In the genomic region with DNA sequence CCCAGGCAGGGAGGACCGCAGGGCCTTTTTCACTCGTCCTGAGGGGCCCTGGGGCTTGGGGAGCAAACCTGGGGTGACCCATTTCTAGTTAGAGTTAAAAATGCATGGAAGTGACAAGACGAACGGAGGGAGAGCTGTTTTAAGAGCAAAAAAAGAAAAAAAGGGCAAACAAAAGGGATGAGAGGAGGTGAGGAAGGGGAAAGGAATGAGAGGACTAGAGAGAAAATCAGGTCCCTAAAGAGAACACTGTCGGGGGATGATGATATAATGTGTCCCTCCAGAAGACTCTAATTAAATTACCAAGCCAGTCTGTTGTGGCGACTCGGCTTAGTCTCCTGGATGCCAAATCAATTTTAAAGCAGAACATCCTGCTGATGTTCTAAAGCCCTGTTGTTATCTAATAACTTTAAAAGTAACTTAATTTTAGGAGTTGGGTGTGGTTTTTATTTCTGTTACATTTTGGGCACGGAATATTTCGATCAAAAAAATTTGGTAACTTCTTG, we compare ENCODE assay signal across 8 cellular contexts. TPM values are rescaled to one million over a fixed set of nuclear protein-coding genes. Genes with fewer than 3 reads are reported as not detected.
DNase-seq lines count a peak whose midpoint lies in the region; ATAC-seq and TF ChIP-seq lines count a peak whose summit lies in the region.

No MANE protein-coding gene starts in this region.

- H3K36me3 Mint-ChIP-seq in activated naive CD8-positive, alpha-beta T cell treated with anti-CD3 and anti-CD28 coated beads for 36 hours, result peaks cover 8% of the 10 kb centered on the region
- peaks cover 18% of the 10 kb centered on the region for H3K36me3 Mint-ChIP-seq in type B pancreatic cell

- peak overlapping the region; percentile 91 for H3K4me3 Mint-ChIP-seq in activated naive CD8-positive, alpha-beta T cell treated with anti-CD3 and anti-CD28 coated beads for 36 hours
- H3K4me3 Mint-ChIP-seq in type B pancreatic cell, result peak overlapping the region; percentile 95

- H3K36me3 ChIP-seq in heart left ventricle, result no peaks in the 10 kb centered on the region
- H3K36me3 ChIP-seq in liver (ENCODE audit: control insufficient read depth in 4 of 4, insufficient read depth in 3 of 4, low read depth in 1 of 4, low read length in 3 of 4), result no peaks in the 10 kb centered on the region

- no peak for TF ChIP-seq POLR2A in heart left ventricle (IDR thresholded peaks at IDR 0.05)

- H3K27ac ChIP-seq in heart left ventricle, result peak overlapping the region; percentile 83 to 99 (median 94)
- H3K27ac ChIP-seq in liver (ENCODE audit: low read depth in 1 of 2, low read length in 2 of 2), result peak overlapping the region; percentile 88 to 91

- ATAC-seq in heart left ventricle (no peak), Right ventricle myocardium superior (ENCODE audit: poor library complexity) (no peak)

- H3K9ac ChIP-seq in liver (ENCODE audit: low read depth in 1 of 2, low read length in 2 of 2), result peak overlapping the region; percentile 82 to 89

- TF ChIP-seq RAD21 in liver (IDR thresholded peaks at IDR 0.05), result no peak

- no peaks in the 10 kb centered on the region for H3K9me3 Mint-ChIP-seq in activated naive CD8-positive, alpha-beta T cell treated with anti-CD3 and anti-CD28 coated beads for 36 hours
- peaks cover 12% of the 10 kb centered on the region for H3K9me3 Mint-ChIP-seq in type B pancreatic cell

- H3K27ac Mint-ChIP-seq in activated naive CD8-positive, alpha-beta T cell treated with anti-CD3 and anti-CD28 coated beads for 36 hours, result peak overlapping the region; percentile 82
- H3K27ac Mint-ChIP-seq in type B pancreatic cell, result peak overlapping the region; percentile 88

- no peak for DNase-seq in heart left ventricle
- DNase-seq in Right ventricle myocardium superior, result no peak
- DNase-seq in activated naive CD8-positive, alpha-beta T cell treated with anti-CD3 and anti-CD28 coated beads for 36 hours, result no peak
- DNase-seq in type B pancreatic cell (ENCODE audit: extremely low spot score, unreplicated experiment), result no peak
- no peak for DNase-seq in NCI-H226
- DNase-seq in nucleus accumbens (lab: John Stamatoyannopoulos, UW), result no peak
- DNase-seq in NCI-H510A (lab: John Stamatoyannopoulos, UW), result no peak

- H3K27me3 ChIP-seq in heart left ventricle, result no peaks in the 10 kb centered on the region
- H3K27me3 ChIP-seq in liver (ENCODE audit: control insufficient read depth in 4 of 4, insufficient read depth in 4 of 4, low read length in 3 of 4), result no peaks in the 10 kb centered on the region

- H3K4me1 ChIP-seq in heart left ventricle, result peaks cover 4 to 45% (median 28%) of the 10 kb centered on the region in 12 donors
- peaks cover 8 to 39% (median 27%) of the 10 kb centered on the region in 4 donors for H3K4me1 ChIP-seq in liver (ENCODE audit: control insufficient read depth in 4 of 4, insufficient read depth in 4 of 4, low read length in 3 of 4)

- H3K9me3 ChIP-seq in heart left ventricle (no peaks in the 10 kb centered on the region), liver (ENCODE audit: control insufficient read depth in 4 of 4, low read length in 3 of 4) (no peaks in the 10 kb centered on the region)

- peaks cover 39% of the 10 kb centered on the region for H3K4me1 Mint-ChIP-seq in activated naive CD8-positive, alpha-beta T cell treated with anti-CD3 and anti-CD28 coated beads for 36 hours
- peaks cover 26% of the 10 kb centered on the region for H3K4me1 Mint-ChIP-seq in type B pancreatic cell (ENCODE audit: unreplicated experiment)

- no peaks in the 10 kb centered on the region for H3K27me3 Mint-ChIP-seq in activated naive CD8-positive, alpha-beta T cell treated with anti-CD3 and anti-CD28 coated beads for 36 hours
- H3K27me3 Mint-ChIP-seq in type B pancreatic cell, result no peaks in the 10 kb centered on the region

- peak overlapping the region; percentile 61 to 97 (median 90) for H3K4me3 ChIP-seq in heart left ventricle
- H3K4me3 ChIP-seq in liver (ENCODE audit: low read depth in 1 of 3, low read length in 3 of 3), result peak overlapping the region; percentile 79 to 95 (median 94)

- WGBS in heart left ventricle, 4 donors, result 2 to 6% (median 5%) methylated on average over 9 of the region's 9 CpGs
- 2% methylated on average over 9 of the region's 9 CpGs for WGBS in liver

- intact Hi-C loops in heart left ventricle (cut with DNase I) (loop anchor here in 9 of 10 donors (2.0 to 10.0 kb wide), 12 partner anchors 40 to 510 kb away; partner anchors contain the start of gene ARID2 (in 3 of the 9)), Right ventricle myocardium superior (cut with DNase I) (loop anchor here (10.0 kb wide), 1 partner anchor 138 kb away; no protein-coding TSS in a partner anchor)

- TF ChIP-seq CTCF in heart left ventricle (IDR thresholded peaks at IDR 0.05) (no peak), liver (IDR thresholded peaks at IDR 0.05; ENCODE audit: low read depth, low read length, missing input control) (no peak), type B pancreatic cell (conservative IDR thresholded peaks at IDR 0.05) (no peak)

TF ChIP-seq in liver, 16 proteins besides CTCF, POLR2A, EP300 and RAD21:
- no peak for TF ChIP-seq FOXA1 (IDR thresholded peaks at IDR 0.05)
- no peak for TF ChIP-seq HNF4A (conservative IDR thresholded peaks at IDR 0.05)

RNA-seq across cellular contexts. Expression of gene ANO6, which starts 1.1 kb away (rescaled TPM):
- total RNA-seq in heart left ventricle (10 to 100 TPM; 29.1 to 57.2 (median 46.7) TPM), Right ventricle myocardium superior (46.6 TPM), liver (10 to 100 TPM; 36.8 to 52.3 TPM), type B pancreatic cell (ENCODE audit: low replicate concordance) (35.0 and 38.1 TPM in 2 replicates)
- polyA plus RNA-seq in heart left ventricle (10 to 100 TPM in 1 of 2 donors, 1 to 10 TPM in 1; 9.0 to 21.9 TPM), liver (10 to 100 TPM; 18.6 to 21.5 TPM)
- total RNA-seq in activated naive CD8-positive, alpha-beta T cell treated with anti-CD3 and anti-CD28 coated beads for 36 hours, result 10 to 100 TPM; 12.1 to 12.6 TPM
